1 cellular context compared by ENCODE assay signal in genomic region chr11:122633219-122633829, GRCh38.
TF ChIP-seq lines count a peak whose summit lies in the region.

No MANE protein-coding gene starts in this region.

TF ChIP-seq in HepG2, 621 proteins besides CTCF, POLR2A, EP300 and RAD21 (continued from another document):
- TF ChIP-seq, protein P1, sequence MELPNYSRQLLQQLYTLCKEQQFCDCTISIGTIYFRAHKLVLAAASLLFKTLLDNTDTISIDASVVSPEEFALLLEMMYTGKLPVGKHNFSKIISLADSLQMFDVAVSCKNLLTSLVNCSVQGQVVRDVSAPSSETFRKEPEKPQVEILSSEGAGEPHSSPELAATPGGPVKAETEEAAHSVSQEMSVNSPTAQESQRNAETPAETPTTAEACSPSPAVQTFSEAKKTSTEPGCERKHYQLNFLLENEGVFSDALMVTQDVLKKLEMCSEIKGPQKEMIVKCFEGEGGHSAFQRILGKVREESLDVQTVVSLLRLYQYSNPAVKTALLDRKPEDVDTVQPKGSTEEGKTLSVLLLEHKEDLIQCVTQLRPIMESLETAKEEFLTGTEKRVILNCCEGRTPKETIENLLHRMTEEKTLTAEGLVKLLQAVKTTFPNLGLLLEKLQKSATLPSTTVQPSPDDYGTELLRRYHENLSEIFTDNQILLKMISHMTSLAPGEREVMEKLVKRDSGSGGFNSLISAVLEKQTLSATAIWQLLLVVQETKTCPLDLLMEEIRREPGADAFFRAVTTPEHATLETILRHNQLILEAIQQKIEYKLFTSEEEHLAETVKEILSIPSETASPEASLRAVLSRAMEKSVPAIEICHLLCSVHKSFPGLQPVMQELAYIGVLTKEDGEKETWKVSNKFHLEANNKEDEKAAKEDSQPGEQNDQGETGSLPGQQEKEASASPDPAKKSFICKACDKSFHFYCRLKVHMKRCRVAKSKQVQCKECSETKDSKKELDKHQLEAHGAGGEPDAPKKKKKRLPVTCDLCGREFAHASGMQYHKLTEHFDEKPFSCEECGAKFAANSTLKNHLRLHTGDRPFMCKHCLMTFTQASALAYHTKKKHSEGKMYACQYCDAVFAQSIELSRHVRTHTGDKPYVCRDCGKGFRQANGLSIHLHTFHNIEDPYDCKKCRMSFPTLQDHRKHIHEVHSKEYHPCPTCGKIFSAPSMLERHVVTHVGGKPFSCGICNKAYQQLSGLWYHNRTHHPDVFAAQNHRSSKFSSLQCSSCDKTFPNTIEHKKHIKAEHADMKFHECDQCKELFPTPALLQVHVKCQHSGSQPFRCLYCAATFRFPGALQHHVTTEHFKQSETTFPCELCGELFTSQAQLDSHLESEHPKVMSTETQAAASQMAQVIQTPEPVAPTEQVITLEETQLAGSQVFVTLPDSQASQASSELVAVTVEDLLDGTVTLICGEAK (IDR thresholded peaks at IDR 0.05): no peak
- TF ChIP-seq, protein P1 (CRISPR knock-in tag; IDR thresholded peaks at IDR 0.05): no peak
- no peak for TF ChIP-seq ZNF7 (CRISPR knock-in tag; IDR thresholded peaks at IDR 0.05)
- TF ChIP-seq TFDP1 (CRISPR knock-in tag; IDR thresholded peaks at IDR 0.05; ENCODE audit: borderline replicate concordance): no peak
- TF ChIP-seq SMC3 (IDR thresholded peaks at IDR 0.05; ENCODE audit: low read length): peak; percentile 70
- TF ChIP-seq STAG1 (CRISPR knock-in tag; IDR thresholded peaks at IDR 0.05): peak; percentile 92
